In genomic region chr19:17829855-17830566, GRCh38 we compare ENCODE assay signal across 9 cellular contexts. TPM values are rescaled to one million over a fixed set of nuclear protein-coding genes. Genes with fewer than 3 reads are reported as not detected.
DNase-seq lines count a peak whose midpoint lies in the region; ATAC-seq lines count a peak whose summit lies in the region.
"Had no signal": no experiment of that assay in that cellular context is flagged by ENCODE, and none has a peak within 500 bp of the region (broad histone marks: within the 10 kb centered on the region; RNA-seq: fewer than 3 reads in every experiment).

No MANE protein-coding gene starts in this region.

- H3K4me1 Mint-ChIP-seq in naive thymus-derived CD8-positive, alpha-beta T cell, result peaks cover 3 to 13% (median 7%) of the 10 kb centered on the region in 4 donors

- H3K36me3 Mint-ChIP-seq in naive thymus-derived CD8-positive, alpha-beta T cell, result peaks cover 0 to 78% (median 20%) of the 10 kb centered on the region in 3 donors

- H3K4me3 Mint-ChIP-seq in naive thymus-derived CD8-positive, alpha-beta T cell, result no peak overlapping the region

- no peak for ATAC-seq in naive thymus-derived CD8-positive, alpha-beta T cell
- ATAC-seq in GM21447 (IDR thresholded peaks at IDR 0.05; ENCODE audit: unreplicated experiment) (no peak), GM21529 (IDR thresholded peaks at IDR 0.05; ENCODE audit: unreplicated experiment) (no peak)

- H3K27me3 Mint-ChIP-seq in naive thymus-derived CD8-positive, alpha-beta T cell, result no peaks in the 10 kb centered on the region

- H3K9me3 Mint-ChIP-seq in naive thymus-derived CD8-positive, alpha-beta T cell, result no peaks in the 10 kb centered on the region

- peak; percentile 90 for DNase-seq in DMS 273 (lab: John Stamatoyannopoulos, UW; ENCODE audit: unreplicated experiment)
- DNase-seq in NCI-H1694 treated with DMSO at 0.1 percent for 48 hours (lab: John Stamatoyannopoulos, UW), result peak; percentile 29
- peak; percentile 87 for DNase-seq in cerebellar cortex (ENCODE audit: low spot score)
- no peak for DNase-seq in naive thymus-derived CD8-positive, alpha-beta T cell
- no peak for DNase-seq in stimulated activated CD4-positive, alpha-beta T cell treated with anti-CD3 and anti-CD28 coated beads, Interleukin-4, amount 100 ng/mL, for 1 hour
- no peak for DNase-seq in activated CD4-positive, alpha-beta T cell treated with anti-CD3 and anti-CD28 coated beads, Interleukin-2, amount 50 U/mL, for 4 hours

- POLR2A ChIA-PET in naive thymus-derived CD8-positive, alpha-beta T cell (lab: Charles Lee), result interaction anchor here (2.7 kb wide), 1 partner anchor 17 kb away, joined by 10 read pairs; the partner anchor contains the start of gene JAK3

- H3K27ac Mint-ChIP-seq in naive thymus-derived CD8-positive, alpha-beta T cell, result peak overlapping the region in 7 of 10 donors; percentile 53 to 91 (median 74)

RNA-seq across cellular contexts. Expression of gene INSL3, which starts 8.7 kb away (rescaled TPM):
- total RNA-seq in naive thymus-derived CD8-positive, alpha-beta T cell, result 1 to 10 TPM; 2.7 to 3.6 TPM
- polyA plus RNA-seq in naive thymus-derived CD8-positive, alpha-beta T cell, result 1 to 10 TPM in 2 of 3 donors, under 1 TPM in 1; 0.97 to 3.0 (median 1.9) TPM
- total RNA-seq: myocyte had no signal

RNA-seq across cellular contexts. Expression of gene JAK3, which starts 17.8 kb away (rescaled TPM):
- total RNA-seq in naive thymus-derived CD8-positive, alpha-beta T cell, result 100 to 1,000 TPM; 120 to 122 TPM
- polyA plus RNA-seq in naive thymus-derived CD8-positive, alpha-beta T cell, result 100 to 1,000 TPM in 2 of 3 donors, 10 to 100 TPM in 1; 78.7 to 122 (median 109) TPM
- total RNA-seq: myocyte had no signal

RNA-seq across cellular contexts. Expression of gene RPL18A, which starts 29.7 kb away (rescaled TPM):
- 1,000 to 10,000 TPM; 2,924 to 2,989 TPM for total RNA-seq in naive thymus-derived CD8-positive, alpha-beta T cell
- 1,000 to 10,000 TPM; 3,790 to 4,859 (median 4,546) TPM for polyA plus RNA-seq in naive thymus-derived CD8-positive, alpha-beta T cell

RNA-seq across cellular contexts. Expression of gene B3GNT3, which starts 35.1 kb away (rescaled TPM):
- not detected for total RNA-seq in naive thymus-derived CD8-positive, alpha-beta T cell
- under 1 TPM in 2 of 3 donors, not detected in 1; 0.13 to 0.20 TPM for polyA plus RNA-seq in naive thymus-derived CD8-positive, alpha-beta T cell
- total RNA-seq: myocyte had no signal

RNA-seq across cellular contexts. Expression of gene SLC5A5, which starts 41.7 kb away (rescaled TPM):
- total RNA-seq in naive thymus-derived CD8-positive, alpha-beta T cell, result 1 to 10 TPM; 2.4 to 2.6 TPM
- polyA plus RNA-seq in naive thymus-derived CD8-positive, alpha-beta T cell, result 1 to 10 TPM in 2 of 3 donors, under 1 TPM in 1; 0.39 to 2.2 (median 1.4) TPM
- total RNA-seq: myocyte had no signal

Comparison
In these comparisons a context has a peak if more than half of its experiments do, and no peak if none do; other contexts are left out.
1. DNase-seq: peak in DMS 273 (single experiment), NCI-H1694 treated with DMSO at 0.1 percent for 48 hours (single experiment) and cerebellar cortex (single experiment); none in naive thymus-derived CD8-positive, alpha-beta T cell (0 of 10), stimulated activated CD4-positive, alpha-beta T cell treated with anti-CD3 and anti-CD28 coated beads, Interleukin-4, amount 100 ng/mL, for 1 hour (single experiment) and activated CD4-positive, alpha-beta T cell treated with anti-CD3 and anti-CD28 coated beads, Interleukin-2, amount 50 U/mL, for 4 hours (0 of 2).